In the genomic region with DNA sequence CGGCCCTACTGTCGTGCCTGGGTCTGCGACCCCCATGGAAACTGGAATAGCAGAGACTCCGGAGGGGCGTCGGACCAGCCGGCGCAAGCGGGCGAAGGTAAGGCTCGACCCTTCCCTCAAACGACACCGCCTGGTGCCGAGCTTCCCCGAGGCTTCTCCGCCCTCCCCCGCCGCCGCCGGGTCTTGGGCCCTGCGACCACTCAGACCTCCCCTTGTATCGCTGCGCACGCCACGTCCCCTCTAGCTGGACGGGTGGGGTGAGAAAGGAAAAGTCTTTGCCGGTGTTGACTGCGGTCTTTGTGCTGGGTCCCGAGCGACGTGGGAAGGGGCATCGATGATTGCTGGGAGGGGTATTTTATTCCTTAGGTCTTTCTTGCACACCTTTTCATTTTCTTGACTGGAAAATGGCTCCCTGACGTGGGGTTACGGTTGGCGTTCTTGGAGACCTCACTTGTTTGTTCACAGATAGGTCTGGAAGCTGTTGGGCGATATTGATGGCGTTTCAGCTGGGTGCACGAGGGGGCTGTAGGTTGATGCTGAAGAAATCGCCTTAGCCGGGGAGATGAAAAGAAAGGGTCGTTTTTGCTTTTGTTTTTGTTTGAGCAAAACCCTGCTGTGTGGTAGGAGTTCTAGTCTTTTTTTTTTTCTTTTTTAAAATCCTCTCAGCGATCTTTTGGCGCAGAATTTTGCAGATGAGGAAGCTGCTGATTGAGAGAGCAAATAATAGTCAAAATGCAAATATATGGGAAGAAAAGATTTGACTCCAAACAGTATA, we compare ENCODE assay signal across 1 cellular context.
TF ChIP-seq lines count a peak whose summit lies in the region.

No MANE protein-coding gene starts in this region.

TF ChIP-seq in K562, 482 proteins besides CTCF, POLR2A, EP300 and RAD21 (continued from another document):
- TF ChIP-seq, protein P1, sequence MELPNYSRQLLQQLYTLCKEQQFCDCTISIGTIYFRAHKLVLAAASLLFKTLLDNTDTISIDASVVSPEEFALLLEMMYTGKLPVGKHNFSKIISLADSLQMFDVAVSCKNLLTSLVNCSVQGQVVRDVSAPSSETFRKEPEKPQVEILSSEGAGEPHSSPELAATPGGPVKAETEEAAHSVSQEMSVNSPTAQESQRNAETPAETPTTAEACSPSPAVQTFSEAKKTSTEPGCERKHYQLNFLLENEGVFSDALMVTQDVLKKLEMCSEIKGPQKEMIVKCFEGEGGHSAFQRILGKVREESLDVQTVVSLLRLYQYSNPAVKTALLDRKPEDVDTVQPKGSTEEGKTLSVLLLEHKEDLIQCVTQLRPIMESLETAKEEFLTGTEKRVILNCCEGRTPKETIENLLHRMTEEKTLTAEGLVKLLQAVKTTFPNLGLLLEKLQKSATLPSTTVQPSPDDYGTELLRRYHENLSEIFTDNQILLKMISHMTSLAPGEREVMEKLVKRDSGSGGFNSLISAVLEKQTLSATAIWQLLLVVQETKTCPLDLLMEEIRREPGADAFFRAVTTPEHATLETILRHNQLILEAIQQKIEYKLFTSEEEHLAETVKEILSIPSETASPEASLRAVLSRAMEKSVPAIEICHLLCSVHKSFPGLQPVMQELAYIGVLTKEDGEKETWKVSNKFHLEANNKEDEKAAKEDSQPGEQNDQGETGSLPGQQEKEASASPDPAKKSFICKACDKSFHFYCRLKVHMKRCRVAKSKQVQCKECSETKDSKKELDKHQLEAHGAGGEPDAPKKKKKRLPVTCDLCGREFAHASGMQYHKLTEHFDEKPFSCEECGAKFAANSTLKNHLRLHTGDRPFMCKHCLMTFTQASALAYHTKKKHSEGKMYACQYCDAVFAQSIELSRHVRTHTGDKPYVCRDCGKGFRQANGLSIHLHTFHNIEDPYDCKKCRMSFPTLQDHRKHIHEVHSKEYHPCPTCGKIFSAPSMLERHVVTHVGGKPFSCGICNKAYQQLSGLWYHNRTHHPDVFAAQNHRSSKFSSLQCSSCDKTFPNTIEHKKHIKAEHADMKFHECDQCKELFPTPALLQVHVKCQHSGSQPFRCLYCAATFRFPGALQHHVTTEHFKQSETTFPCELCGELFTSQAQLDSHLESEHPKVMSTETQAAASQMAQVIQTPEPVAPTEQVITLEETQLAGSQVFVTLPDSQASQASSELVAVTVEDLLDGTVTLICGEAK (IDR thresholded peaks at IDR 0.05) = 0 out of 2 replicates have a peak, but pooled peaks have one; percentile 12
- TF ChIP-seq, protein P1 (CRISPR knock-in tag; IDR thresholded peaks at IDR 0.05) = no peak
- TF ChIP-seq EHMT2 (IDR thresholded peaks at IDR 0.05) = 0 out of 2 replicates have a peak, but pooled peaks have one; percentile 20
- TF ChIP-seq, protein P2, sequence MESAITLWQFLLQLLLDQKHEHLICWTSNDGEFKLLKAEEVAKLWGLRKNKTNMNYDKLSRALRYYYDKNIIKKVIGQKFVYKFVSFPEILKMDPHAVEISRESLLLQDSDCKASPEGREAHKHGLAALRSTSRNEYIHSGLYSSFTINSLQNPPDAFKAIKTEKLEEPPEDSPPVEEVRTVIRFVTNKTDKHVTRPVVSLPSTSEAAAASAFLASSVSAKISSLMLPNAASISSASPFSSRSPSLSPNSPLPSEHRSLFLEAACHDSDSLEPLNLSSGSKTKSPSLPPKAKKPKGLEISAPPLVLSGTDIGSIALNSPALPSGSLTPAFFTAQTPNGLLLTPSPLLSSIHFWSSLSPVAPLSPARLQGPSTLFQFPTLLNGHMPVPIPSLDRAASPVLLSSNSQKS (CRISPR knock-in tag; IDR thresholded peaks at IDR 0.05) = no peak
- TF ChIP-seq ZNF140 (CRISPR knock-in tag; IDR thresholded peaks at IDR 0.05) = no peak
- TF ChIP-seq ZNF75A (CRISPR knock-in tag; IDR thresholded peaks at IDR 0.05) = no peak
- TF ChIP-seq, protein P3, sequence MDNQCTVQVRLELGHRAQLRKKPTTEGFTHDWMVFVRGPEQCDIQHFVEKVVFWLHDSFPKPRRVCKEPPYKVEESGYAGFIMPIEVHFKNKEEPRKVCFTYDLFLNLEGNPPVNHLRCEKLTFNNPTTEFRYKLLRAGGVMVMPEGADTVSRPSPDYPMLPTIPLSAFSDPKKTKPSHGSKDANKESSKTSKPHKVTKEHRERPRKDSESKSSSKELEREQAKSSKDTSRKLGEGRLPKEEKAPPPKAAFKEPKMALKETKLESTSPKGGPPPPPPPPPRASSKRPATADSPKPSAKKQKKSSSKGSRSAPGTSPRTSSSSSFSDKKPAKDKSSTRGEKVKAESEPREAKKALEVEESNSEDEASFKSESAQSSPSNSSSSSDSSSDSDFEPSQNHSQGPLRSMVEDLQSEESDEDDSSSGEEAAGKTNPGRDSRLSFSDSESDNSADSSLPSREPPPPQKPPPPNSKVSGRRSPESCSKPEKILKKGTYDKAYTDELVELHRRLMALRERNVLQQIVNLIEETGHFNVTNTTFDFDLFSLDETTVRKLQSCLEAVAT (IDR thresholded peaks at IDR 0.05) = peak in 1 of 2 experiments; percentile 74; a peak in 2 of 4 replicates
TF ChIP-seq in K562: peak in this region for 44.
